ENCODE assay signal across 1 cellular context in genomic region chr3:136196064-136196400, GRCh38.
TF ChIP-seq lines count a peak whose summit lies in the region.

Gene MSL2 (minus strand): TSS chr3:136196335. CDS start chr3:136195113, 1,222 bp downstream.

TF ChIP-seq in K562, 482 proteins besides CTCF, POLR2A, EP300 and RAD21 (continued from another document and continues in another):
- TF ChIP-seq PRDM10 (IDR thresholded peaks at IDR 0.05; ENCODE audit: partially characterized antibody) = peak; percentile 40
- no peak for TF ChIP-seq IFI16 (CRISPR knock-in tag; IDR thresholded peaks at IDR 0.05)
- TF ChIP-seq RERE (CRISPR knock-in tag; IDR thresholded peaks at IDR 0.05; ENCODE audit: borderline replicate concordance) = no peak
- TF ChIP-seq NR2C2 (CRISPR knock-in tag; IDR thresholded peaks at IDR 0.05) = no peak
- peak; percentile 63; the same call in 1 of the 2 replicates for TF ChIP-seq NR2C2 (tag; IDR thresholded peaks at IDR 0.05)
- TF ChIP-seq MCM3 (IDR thresholded peaks at IDR 0.05) = no peak
- no peak for TF ChIP-seq TCF15 (CRISPR knock-in tag; IDR thresholded peaks at IDR 0.05)
- no peak for TF ChIP-seq ZNF76 (CRISPR knock-in tag; IDR thresholded peaks at IDR 0.05; ENCODE audit: borderline replicate concordance)
- no peak for TF ChIP-seq ZBTB17 (CRISPR knock-in tag; IDR thresholded peaks at IDR 0.05)
- TF ChIP-seq TRIM24 (IDR thresholded peaks at IDR 0.05) = no peak
- no peak for TF ChIP-seq SRF (CRISPR knock-in tag; IDR thresholded peaks at IDR 0.05)
- TF ChIP-seq DMBX1 (CRISPR knock-in tag; IDR thresholded peaks at IDR 0.05; ENCODE audit: borderline replicate concordance) = no peak
- TF ChIP-seq CREB3L1 (IDR thresholded peaks at IDR 0.05; ENCODE audit: borderline replicate concordance, low read depth) = no peak
- no peak for TF ChIP-seq TSC22D4 (tag; IDR thresholded peaks at IDR 0.05)
- TF ChIP-seq NCOA2 (IDR thresholded peaks at IDR 0.05; ENCODE audit: partially characterized antibody in 2 of 2) = no peak
- TF ChIP-seq DIDO1 (tag; IDR thresholded peaks at IDR 0.05; ENCODE audit: low read depth) = no peak
- TF ChIP-seq PRPF4 (IDR thresholded peaks at IDR 0.05; ENCODE audit: insufficient read depth, low read depth, low read length, poor library complexity, severe bottlenecking) = no peak
- TF ChIP-seq HCFC1 (IDR thresholded peaks at IDR 0.05; ENCODE audit: low read depth, low read length) = peak; percentile 2; the same call in 1 of the 2 replicates
- no peak for TF ChIP-seq ATF2 (CRISPR knock-in tag; IDR thresholded peaks at IDR 0.05)
- TF ChIP-seq ZNF431 (CRISPR knock-in tag; IDR thresholded peaks at IDR 0.05) = no peak
- TF ChIP-seq ARID3B (CRISPR knock-in tag; IDR thresholded peaks at IDR 0.05; ENCODE audit: borderline replicate concordance) = no peak
- no peak for TF ChIP-seq GTF2A2 (tag; IDR thresholded peaks at IDR 0.05)
- TF ChIP-seq ELF1 (tag; IDR thresholded peaks at IDR 0.05) = peak; percentile 64
- TF ChIP-seq KLF6 (CRISPR knock-in tag; IDR thresholded peaks at IDR 0.05; ENCODE audit: borderline replicate concordance) = no peak
- TF ChIP-seq SREBF2 (CRISPR knock-in tag; IDR thresholded peaks at IDR 0.05) = no peak
- no peak for TF ChIP-seq STAT5B (CRISPR knock-in tag; IDR thresholded peaks at IDR 0.05)
- TF ChIP-seq NFE2 (IDR thresholded peaks at IDR 0.05; ENCODE audit: low read depth) = peak; percentile 25; the same call in 1 of the 2 replicates
- TF ChIP-seq SPI1 (IDR thresholded peaks at IDR 0.05; ENCODE audit: borderline replicate concordance, low read depth, low read length) = peak; percentile 86
- no peak for TF ChIP-seq ZNF24 (IDR thresholded peaks at IDR 0.05)
- TF ChIP-seq SP1 (CRISPR knock-in tag; IDR thresholded peaks at IDR 0.05) = no peak
- TF ChIP-seq NFXL1 (CRISPR knock-in tag; IDR thresholded peaks at IDR 0.05) = no peak
- no peak for TF ChIP-seq ZNF174 (CRISPR knock-in tag; IDR thresholded peaks at IDR 0.05)
- no peak for TF ChIP-seq SIRT6 (IDR thresholded peaks at IDR 0.05; ENCODE audit: low read depth, low read length)
- TF ChIP-seq POLR2AphosphoS5 (IDR thresholded peaks at IDR 0.05; ENCODE audit: control insufficient read depth, insufficient read depth, low read depth, low read length) = 0 out of 2 replicates have a peak, but pooled peaks have one; percentile 10
- TF ChIP-seq NR2F6 (CRISPR knock-in tag; IDR thresholded peaks at IDR 0.05) = no peak
- TF ChIP-seq BCL6 (CRISPR knock-in tag; IDR thresholded peaks at IDR 0.05) = no peak
- TF ChIP-seq HOXB6 (CRISPR knock-in tag; IDR thresholded peaks at IDR 0.05; ENCODE audit: borderline replicate concordance) = no peak
- no peak for TF ChIP-seq CC2D1A (IDR thresholded peaks at IDR 0.05)
- no peak for TF ChIP-seq ZNF398 (CRISPR knock-in tag; IDR thresholded peaks at IDR 0.05)
- no peak for TF ChIP-seq JUND (IDR thresholded peaks at IDR 0.05; ENCODE audit: borderline replicate concordance, low read depth, low read length)
- TF ChIP-seq JUND (tag; IDR thresholded peaks at IDR 0.05; ENCODE audit: borderline replicate concordance, low read depth, low read length) = no peak
- TF ChIP-seq SNAPC5 (CRISPR knock-in tag; IDR thresholded peaks at IDR 0.05) = no peak
- no peak for TF ChIP-seq ZNF696 (CRISPR knock-in tag; conservative IDR thresholded peaks at IDR 0.05)
- peak; percentile 22 for TF ChIP-seq PHF20 (IDR thresholded peaks at IDR 0.05; ENCODE audit: partially characterized antibody)
- TF ChIP-seq PHB2 (IDR thresholded peaks at IDR 0.05; ENCODE audit: low read depth) = no peak
- TF ChIP-seq U2AF1 (optimal IDR thresholded peaks at IDR 0.05; ENCODE audit: low read depth, low read length) = no peak
- no peak for TF ChIP-seq BCOR (IDR thresholded peaks at IDR 0.05)
- TF ChIP-seq VEZF1 (CRISPR knock-in tag; IDR thresholded peaks at IDR 0.05) = peak; percentile 71; the same call in 1 of the 2 replicates
- TF ChIP-seq DNMT1 (IDR thresholded peaks at IDR 0.05) = no peak
- no peak; the same call in 1 of the 2 replicates for TF ChIP-seq NFRKB (IDR thresholded peaks at IDR 0.05; ENCODE audit: low read depth)
- no peak for TF ChIP-seq SIX5 (IDR thresholded peaks at IDR 0.05; ENCODE audit: borderline replicate concordance in 1 of 2, insufficient read depth in 1 of 2, low read depth in 1 of 2, low read length in 2 of 2)
- no peak for TF ChIP-seq MTA2 (IDR thresholded peaks at IDR 0.05; ENCODE audit: low read depth)
- no peak for TF ChIP-seq PTTG1 (tag; IDR thresholded peaks at IDR 0.05; ENCODE audit: low read depth)
- 0 out of 2 replicates have a peak, but pooled peaks have one; percentile 8 for TF ChIP-seq KLF16 (IDR thresholded peaks at IDR 0.05)
- no peak for TF ChIP-seq NR4A1 (CRISPR knock-in tag; IDR thresholded peaks at IDR 0.05)
- TF ChIP-seq NR4A1 (tag; IDR thresholded peaks at IDR 0.05) = no peak; the same call in 1 of the 2 replicates
